In the genomic region with DNA sequence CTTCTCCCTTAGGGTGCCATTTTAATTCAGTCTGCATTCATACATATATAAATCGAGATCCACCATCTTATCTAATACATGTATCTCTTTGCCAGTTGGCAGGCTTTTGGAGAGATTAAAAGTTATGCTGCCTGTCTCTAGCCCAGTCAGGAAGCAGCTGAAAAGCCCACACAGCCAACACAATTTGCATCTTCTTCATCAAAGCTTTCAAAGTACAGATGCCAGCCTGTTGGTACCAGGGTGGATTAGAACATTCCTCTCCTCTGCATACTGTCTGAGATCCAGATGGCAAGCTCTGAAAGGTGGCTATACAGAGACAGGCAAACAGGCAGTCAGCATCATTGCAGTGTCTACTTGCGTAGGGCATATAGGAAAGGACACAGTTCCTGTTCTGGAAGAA, we compare ENCODE assay signal across 22 cellular contexts.
"Had no signal": no experiment of that assay in that cellular context is flagged by ENCODE, and none has a peak within 500 bp of the region (broad histone marks: within the 10 kb centered on the region; RNA-seq: fewer than 3 reads in every experiment).

No MANE protein-coding gene starts in this region.

- H3K27ac ChIP-seq: colonic mucosa, esophagus squamous epithelium had no signal

- H3K36me3 Mint-ChIP-seq: activated CD4-positive, alpha-beta memory T cell treated with anti-CD3 and anti-CD28 coated beads for 36 hours; activated naive CD8-positive, alpha-beta T cell treated with anti-CD3 and anti-CD28 coated beads, Interleukin-2, amount 10 ng/mL, durations not matched to agents 7 days and 5 days; naive thymus-derived CD8-positive, alpha-beta T cell had no signal

- ATAC-seq: activated CD4-positive, alpha-beta T cell treated with anti-CD3 and anti-CD28 coated beads for 36 hours; gastroesophageal sphincter; left cardiac atrium; mucosa of descending colon; naive thymus-derived CD8-positive, alpha-beta T cell; stimulated activated naive CD8-positive, alpha-beta T cell treated with anti-CD3 and anti-CD28 coated beads, Interleukin-15, Interleukin-2, amounts not matched to agents 100 U/mL and 50 U/mL, for 24 hours had no signal

- H3K27ac Mint-ChIP-seq: activated B cell treated with CpG ODN at 0.5 μM for 24 hours; activated CD4-positive, alpha-beta memory T cell treated with anti-CD3 and anti-CD28 coated beads for 36 hours; activated CD4-positive, alpha-beta T cell treated with anti-CD3 and anti-CD28 coated beads for 36 hours; activated naive CD8-positive, alpha-beta T cell treated with anti-CD3 and anti-CD28 coated beads, Interleukin-2, amount 10 ng/mL, durations not matched to agents 7 days and 5 days; endodermal cell; naive thymus-derived CD8-positive, alpha-beta T cell; progenitor cell of endocrine pancreas; T-helper 1 cell treated with Interleukin-12 subunit alpha and Interleukin-12 subunit beta and Interleukin-4 antibody, amounts not matched to agents 30 μg/mL and 1 μg/mL, for 36 hours had no signal

- H3K4me3 ChIP-seq: colonic mucosa, esophagus squamous epithelium, gastroesophageal sphincter, mucosa of descending colon, tibial artery had no signal

- H3K27me3 Mint-ChIP-seq: activated B cell treated with CpG ODN at 0.5 μM for 24 hours; activated CD4-positive, alpha-beta memory T cell treated with anti-CD3 and anti-CD28 coated beads for 36 hours; progenitor cell of endocrine pancreas had no signal

- H3K4me1 Mint-ChIP-seq: activated CD4-positive, alpha-beta T cell treated with anti-CD3 and anti-CD28 coated beads for 36 hours; activated naive CD8-positive, alpha-beta T cell treated with anti-CD3 and anti-CD28 coated beads, Interleukin-2, amount 10 ng/mL, durations not matched to agents 7 days and 5 days had no signal

- H3K27me3 ChIP-seq: colonic mucosa, esophagus squamous epithelium, gastroesophageal sphincter, tibial artery had no signal

- H3K9me3 ChIP-seq: colonic mucosa, esophagus squamous epithelium, gastroesophageal sphincter, mucosa of descending colon, tibial artery had no signal

- H3K4me3 Mint-ChIP-seq: activated B cell treated with CpG ODN at 0.5 μM for 24 hours; activated CD4-positive, alpha-beta memory T cell treated with anti-CD3 and anti-CD28 coated beads for 36 hours; activated CD4-positive, alpha-beta T cell treated with anti-CD3 and anti-CD28 coated beads for 36 hours; activated naive CD8-positive, alpha-beta T cell treated with anti-CD3 and anti-CD28 coated beads, Interleukin-2, amount 10 ng/mL, durations not matched to agents 7 days and 5 days; endodermal cell; naive thymus-derived CD8-positive, alpha-beta T cell; T-helper 1 cell treated with Interleukin-12 subunit alpha and Interleukin-12 subunit beta and Interleukin-4 antibody, amounts not matched to agents 30 μg/mL and 1 μg/mL, for 36 hours had no signal

- H3K4me1 ChIP-seq: colonic mucosa, esophagus squamous epithelium had no signal

- DNase-seq: activated B cell treated with CpG ODN at 0.5 μM for 24 hours; activated CD4-positive, alpha-beta memory T cell treated with anti-CD3 and anti-CD28 coated beads for 36 hours; activated CD4-positive, alpha-beta T cell treated with anti-CD3 and anti-CD28 coated beads for 36 hours; activated naive CD4-positive, alpha-beta T cell treated with Interleukin-2 at 50 U/mL for 16 hours; activated naive CD8-positive, alpha-beta T cell treated with anti-CD3 and anti-CD28 coated beads, Interleukin-2, amount 10 ng/mL, durations not matched to agents 7 days and 5 days; activated T-cell treated with anti-CD3 and anti-CD28 coated beads, Interleukin-2, amount 50 U/mL, for 48 hours; amniotic stem cell; colonic mucosa; endodermal cell; esophagus squamous epithelium; head of caudate nucleus; islet precursor cell; left cardiac atrium; mucosa of descending colon; naive thymus-derived CD8-positive, alpha-beta T cell; stimulated activated CD4-positive, alpha-beta T cell treated with anti-CD3 and anti-CD28 coated beads, Interleukin-4, amount 100 ng/mL, for 24 hours; stimulated activated naive CD8-positive, alpha-beta T cell treated with anti-CD3 and anti-CD28 coated beads, Interleukin-15, Interleukin-2, amounts not matched to agents 100 U/mL and 50 U/mL, for 24 hours; tibial artery had no signal

- H3K9me3 Mint-ChIP-seq: activated B cell treated with CpG ODN at 0.5 μM for 24 hours; activated CD4-positive, alpha-beta memory T cell treated with anti-CD3 and anti-CD28 coated beads for 36 hours; activated naive CD8-positive, alpha-beta T cell treated with anti-CD3 and anti-CD28 coated beads, Interleukin-2, amount 10 ng/mL, durations not matched to agents 7 days and 5 days; endodermal cell; T-helper 1 cell treated with Interleukin-12 subunit alpha and Interleukin-12 subunit beta and Interleukin-4 antibody, amounts not matched to agents 30 μg/mL and 1 μg/mL, for 36 hours had no signal

- H3K36me3 ChIP-seq: colonic mucosa, esophagus squamous epithelium, gastroesophageal sphincter, tibial artery had no signal

- FAIRE-seq: bronchial epithelial cell had no signal
